8 cellular contexts compared by ENCODE assay signal in genomic region chr2:71742953-71743601, GRCh38.
A peak's percentile ranks its signal among the peaks of the same experiment; 100 is the strongest.
DNase-seq lines count a peak whose midpoint lies in the region; ATAC-seq and TF ChIP-seq lines count a peak whose summit lies in the region.

No MANE protein-coding gene starts in this region.

- no peak for TF ChIP-seq CTCF in BJ (IDR thresholded peaks at IDR 0.05; ENCODE audit: insufficient read depth, low read depth, low read length)
- TF ChIP-seq CTCF in fibroblast of lung (conservative IDR thresholded peaks at IDR 0.05 in 1 of 2, IDR thresholded peaks at IDR 0.05 in 1 of 2; ENCODE audit: low read depth in 1 of 2, low read length in 2 of 2) = no peak
- TF ChIP-seq CTCF in osteoblast (IDR thresholded peaks at IDR 0.05; ENCODE audit: extremely low read depth, low read depth, low read length) = no peak

- H3K4me2 ChIP-seq in fibroblast of lung (ENCODE audit: extremely low read depth, insufficient read depth, low read length) (peak overlapping the region; percentile 61), osteoblast (ENCODE audit: insufficient read depth, low read length) (peak overlapping the region; percentile 26)

- H3K9me3 ChIP-seq in fibroblast of lung (ENCODE audit: control insufficient read depth, insufficient read depth, low read depth, low read length) (no peaks in the 10 kb centered on the region), osteoblast (ENCODE audit: low read depth, low read length) (peaks cover 2% of the 10 kb centered on the region)

- peak overlapping the region; percentile 27 for H3K27ac ChIP-seq in fibroblast of lung (ENCODE audit: insufficient read depth, low read length)
- H3K27ac ChIP-seq in osteoblast (ENCODE audit: low read depth, low read length) = peak overlapping the region; percentile 48

- DNase-seq in BJ (ENCODE audit: low read depth) = peak; percentile 87
- peak; percentile 82 for DNase-seq in NCI-H446 treated with DMSO at 0.1 percent for 48 hours (lab: John Stamatoyannopoulos, UW)
- DNase-seq in fibroblast of lung (ENCODE audit: low read depth in 2 of 2) = peak; percentile 88 to 97
- peak; percentile 91 for DNase-seq in osteoblast (ENCODE audit: insufficient read length, low spot score, missing footprints)
- DNase-seq in activated effector memory CD4-positive, alpha-beta T cell treated with Interleukin-2 at 50 U/mL for 16 hours = no peak

- H3K9ac ChIP-seq in fibroblast of lung (ENCODE audit: insufficient read depth, low read length) = no peak overlapping the region

- H3K4me1 ChIP-seq in fibroblast of lung (ENCODE audit: control insufficient read depth, extremely low read depth, insufficient read depth, low read length) (peaks cover 8% of the 10 kb centered on the region), osteoblast (ENCODE audit: insufficient read depth, low read length) (peaks cover 29% of the 10 kb centered on the region)

- H3K79me2 ChIP-seq in fibroblast of lung (ENCODE audit: control insufficient read depth, insufficient read depth, low read length) = no peaks in the 10 kb centered on the region
- H3K79me2 ChIP-seq in osteoblast (ENCODE audit: insufficient read depth, low read length) = no peaks in the 10 kb centered on the region

- no peak overlapping the region for H2AFZ ChIP-seq in fibroblast of lung (ENCODE audit: low read length)
- peak overlapping the region; percentile 49 for H2AFZ ChIP-seq in osteoblast (ENCODE audit: low read length)

- H3K4me3 ChIP-seq in BJ (ENCODE audit: low read depth, low read length) = no peak overlapping the region
- H3K4me3 ChIP-seq in fibroblast of lung (replicated peaks in 1 of 4; ENCODE audit: control extremely low read depth in 1 of 4, insufficient read depth in 1 of 4, low read depth in 3 of 4, low read length in 4 of 4) = no peak overlapping the region
- H3K4me3 ChIP-seq in osteoblast (ENCODE audit: insufficient read depth, low read length) = no peak overlapping the region

- peaks cover 2% of the 10 kb centered on the region; the same call in 1 of the 2 replicates for H3K27me3 ChIP-seq in BJ (ENCODE audit: control insufficient read depth, insufficient read depth, low read length)
- H3K27me3 ChIP-seq in fibroblast of lung (ENCODE audit: control insufficient read depth, insufficient read depth, low read length) = peaks cover 2% of the 10 kb centered on the region
- H3K27me3 ChIP-seq in osteoblast (ENCODE audit: insufficient read depth, low read length) = peaks cover 8% of the 10 kb centered on the region

- no peaks in the 10 kb centered on the region for H3K36me3 ChIP-seq in BJ (ENCODE audit: control insufficient read depth, insufficient read depth, low read length)
- H3K36me3 ChIP-seq in fibroblast of lung (ENCODE audit: control insufficient read depth, insufficient read depth, low read length) = no peaks in the 10 kb centered on the region
- no peaks in the 10 kb centered on the region for H3K36me3 ChIP-seq in osteoblast (ENCODE audit: insufficient read depth, low read length)

- CTCF ChIA-PET in BJ (lab: Yijun Ruan, JAX) = no interaction called here

- H4K20me1 ChIP-seq in fibroblast of lung (ENCODE audit: control insufficient read depth, extremely low read depth, insufficient read depth, low read length) = no peaks in the 10 kb centered on the region
- H4K20me1 ChIP-seq in osteoblast (ENCODE audit: insufficient read depth, low read length) = no peaks in the 10 kb centered on the region

- ATAC-seq in GM19324 (IDR thresholded peaks at IDR 0.05; ENCODE audit: low FRiP score, unreplicated experiment) = no peak
- no peak for ATAC-seq in GM21737 (IDR thresholded peaks at IDR 0.05; ENCODE audit: unreplicated experiment)
- ATAC-seq in GM18505 (IDR thresholded peaks at IDR 0.05; ENCODE audit: unreplicated experiment) = no peak

- POLR2A ChIA-PET in BJ (lab: Charles Lee) = no interaction called here

- no peak for TF ChIP-seq POLR2A in GM18505 (IDR thresholded peaks at IDR 0.05; ENCODE audit: borderline replicate concordance, extremely low read depth, insufficient read depth, insufficient read length)
